Comparison of ENCODE assay signal across 27 cellular contexts in genomic region chr15:63083541-63083940, GRCh38. TPM values are rescaled to one million over a fixed set of nuclear protein-coding genes. Genes with fewer than 3 reads are reported as not detected.
A peak's percentile ranks its signal among the peaks of the same experiment; 100 is the strongest.
DNase-seq lines count a peak whose midpoint lies in the region; ATAC-seq and TF ChIP-seq lines count a peak whose summit lies in the region.
"Had no signal": no experiment of that assay in that cellular context is flagged by ENCODE, and none has a peak within 500 bp of the region (broad histone marks: within the 10 kb centered on the region; RNA-seq: fewer than 3 reads in every experiment).

No MANE protein-coding gene starts in this region.

- TF ChIP-seq EP300 in sigmoid colon (IDR thresholded peaks at IDR 0.05) (no peak), stomach (IDR thresholded peaks at IDR 0.05) (no peak)

- no peaks in the 10 kb centered on the region for H3K9me3 ChIP-seq in IMR-90 (ENCODE audit: control insufficient read depth, insufficient read depth, low read length)
- no peaks in the 10 kb centered on the region for H3K9me3 ChIP-seq in sigmoid colon
- no peaks in the 10 kb centered on the region for H3K9me3 ChIP-seq in stomach
- H3K9me3 ChIP-seq: neutrophil, prostate gland, SJSA1, upper lobe of left lung had no signal

- H3K18ac ChIP-seq in IMR-90 (ENCODE audit: low read depth, low read length) = no peak overlapping the region

- no TSS peak for BruUV-seq in IMR-90 (replicated peaks; lab: Mats Ljungman, UMichigan)

- H3K56ac ChIP-seq in IMR-90 (ENCODE audit: extremely low read depth, insufficient read depth, low read length) = no peak overlapping the region

- H3K4me1 ChIP-seq in GM23338 (ENCODE audit: insufficient read depth) (peaks cover 54% of the 10 kb centered on the region), IMR-90 (ENCODE audit: control insufficient read depth, insufficient read depth, low read length) (peaks cover 27% of the 10 kb centered on the region), sigmoid colon (peaks cover 0 to 38% (median 32%) of the 10 kb centered on the region in 4 donors), stomach (peaks cover 0 to 6% (median 2%) of the 10 kb centered on the region in 4 donors)
- H3K4me1 ChIP-seq: prostate gland had no signal

- H3K27me3 ChIP-seq in GM23338 (ENCODE audit: insufficient read depth) (no peaks in the 10 kb centered on the region), IMR-90 (ENCODE audit: control insufficient read depth, insufficient read depth, low read length) (no peaks in the 10 kb centered on the region), sigmoid colon (no peaks in the 10 kb centered on the region), stomach (no peaks in the 10 kb centered on the region)
- H3K27me3 ChIP-seq: brain microvascular endothelial cell, neutrophil, SJSA1, upper lobe of left lung had no signal

- no peak overlapping the region for H2BK15ac ChIP-seq in IMR-90 (ENCODE audit: low read depth, low read length)

- H3K4me1 Mint-ChIP-seq in GM23338 = peaks cover 47% of the 10 kb centered on the region
- H3K4me1 Mint-ChIP-seq: activated CD4-positive, alpha-beta memory T cell treated with anti-CD3 and anti-CD28 coated beads, Interleukin-2, amount 10 ng/mL, durations not matched to agents 7 days and 5 days; activated naive CD4-positive, alpha-beta T cell treated with anti-CD3 and anti-CD28 coated beads, Interleukin-2, amount 10 ng/mL, durations not matched to agents 7 days and 5 days; IgD-negative memory B cell; memory B cell; T-cell had no signal

- H2AK5ac ChIP-seq in IMR-90 (ENCODE audit: low read depth, low read length) = peak overlapping the region; percentile 56; the same call in 1 of the 2 replicates

- peaks cover 0 to under 1% of the 10 kb centered on the region in 2 experiments; a peak in 1 of 4 replicates for H3K79me1 ChIP-seq in IMR-90 (ENCODE audit: low read depth in 1 of 2, low read length in 2 of 2)

- intact Hi-C loops in IMR-90 (cut with micrococcal nuclease) = no loop called here
- intact Hi-C loops in sigmoid colon (cut with DNase I) = no loop called here
- intact Hi-C loops in stomach (cut with DNase I; ENCODE audit: low total_unique reads) = loop anchor here (10.0 kb wide), 1 partner anchor 309 kb away; no protein-coding TSS in a partner anchor

- dilution Hi-C loops in IMR-90 (cut with HindIII; ENCODE audit: low sequenced_read_pairs, unreplicated experiment) = no loop called here

- H4K91ac ChIP-seq in IMR-90 (ENCODE audit: insufficient read depth, low read depth, low read length) = no peak overlapping the region

- H2AFZ ChIP-seq in GM23338 = peak overlapping the region; percentile 86; the same call in 1 of the 2 replicates
- H2AFZ ChIP-seq in IMR-90 (replicated peaks; ENCODE audit: low read length, poor library complexity) = no peak overlapping the region

- H2AK9ac ChIP-seq in IMR-90 (replicated peaks; ENCODE audit: low read depth, low read length, poor library complexity) = no peak overlapping the region

- H3K14ac ChIP-seq in IMR-90 (replicated peaks; ENCODE audit: low read depth, low read length) = no peak overlapping the region

- peaks cover 13% of the 10 kb centered on the region for H3K27me3 Mint-ChIP-seq in GM23338 (ENCODE audit: insufficient read depth, low read depth, poor library complexity)

- no peak overlapping the region for H4K8ac ChIP-seq in IMR-90 (ENCODE audit: low read depth in 2 of 2, low read length in 2 of 2)

- WGBS in IMR-90 (ENCODE audit: extremely low coverage in 2 of 2, insufficient read length in 1 of 2), 2 experiments = 100% methylated on average over 1 of the region's 11 CpGs; no CpG with 5 or more reads in 1 of the 2 experiments
- 94% methylated on average over 11 of the region's 11 CpGs for WGBS in sigmoid colon, 2 donors
- WGBS in stomach, 5 donors = 87 to 94% (median 92%) methylated on average over 11 of the region's 11 CpGs

- H3K9me1 ChIP-seq in IMR-90 (ENCODE audit: insufficient read depth, low read length) = peaks cover 14% of the 10 kb centered on the region

- no peak overlapping the region for H2BK5ac ChIP-seq in IMR-90 (ENCODE audit: low read depth, low read length, poor library complexity, severe bottlenecking)

- H4K20me1 ChIP-seq in GM23338 (replicated peaks; ENCODE audit: insufficient read depth) (no peaks in the 10 kb centered on the region), IMR-90 (ENCODE audit: insufficient read depth, low read length) (no peaks in the 10 kb centered on the region)

- TF ChIP-seq RAD21 in IMR-90 (IDR thresholded peaks at IDR 0.05; ENCODE audit: low read length) = no peak

- H3K36me3 Mint-ChIP-seq in GM23338 (ENCODE audit: low read depth) = no peaks in the 10 kb centered on the region
- H3K36me3 Mint-ChIP-seq: activated naive CD4-positive, alpha-beta T cell treated with anti-CD3 and anti-CD28 coated beads, Interleukin-2, amount 10 ng/mL, durations not matched to agents 7 days and 5 days; memory B cell; T-cell had no signal

- H3K9me2 ChIP-seq in GM23338 (ENCODE audit: insufficient read depth) = no peaks in the 10 kb centered on the region

- no peak overlapping the region for H3K23ac ChIP-seq in IMR-90 (ENCODE audit: low read depth, low read length)

- H3K4me3 Mint-ChIP-seq in GM23338 = no peak overlapping the region
- H3K4me3 Mint-ChIP-seq: activated CD4-positive, alpha-beta memory T cell treated with anti-CD3 and anti-CD28 coated beads, Interleukin-2, amount 10 ng/mL, durations not matched to agents 7 days and 5 days; activated naive CD4-positive, alpha-beta T cell treated with anti-CD3 and anti-CD28 coated beads, Interleukin-2, amount 10 ng/mL, durations not matched to agents 7 days and 5 days; IgD-negative memory B cell; memory B cell; T-cell had no signal

- CTCF ChIA-PET in IMR-90 (lab: Yijun Ruan, JAX) = no interaction called here

- no peak overlapping the region for H4K5ac ChIP-seq in IMR-90 (ENCODE audit: low read depth, low read length)

- no peak overlapping the region for H3K9ac ChIP-seq in IMR-90 (ENCODE audit: low read depth, low read length)

- peak; percentile 18; the same call in 2 of the 3 replicates for ATAC-seq in GM23338
- ATAC-seq in IMR-90 (ENCODE audit: low read depth) = no peak
- ATAC-seq: left colon, T-cell had no signal

- peak overlapping the region; percentile 95; the same call in 1 of the 2 replicates for H3K27ac ChIP-seq in GM23338 (ENCODE audit: low read depth)
- H3K27ac ChIP-seq in IMR-90 (ENCODE audit: insufficient read depth, low read length) = no peak overlapping the region
- H3K27ac ChIP-seq in sigmoid colon = peak overlapping the region; percentile 21 to 81 (median 72)
- peak overlapping the region in 1 of 5 donors; percentile 58 for H3K27ac ChIP-seq in stomach
- H3K27ac ChIP-seq: brain microvascular endothelial cell, C4-2B, HL-60, neutrophil, prostate gland, SJSA1, skin epidermis, upper lobe of left lung had no signal

- TF ChIP-seq POLR2A in IMR-90 (IDR thresholded peaks at IDR 0.05; ENCODE audit: low read depth, low read length) (no peak), sigmoid colon (IDR thresholded peaks at IDR 0.05) (no peak), stomach (IDR thresholded peaks at IDR 0.05) (no peak)

- in situ Hi-C loops in IMR-90 (cut with MboI; ENCODE audit: low sequenced_read_pairs) = no loop called here

- H3K9me3 Mint-ChIP-seq in GM23338 = no peaks in the 10 kb centered on the region
- H3K9me3 Mint-ChIP-seq: activated CD4-positive, alpha-beta memory T cell treated with anti-CD3 and anti-CD28 coated beads, Interleukin-2, amount 10 ng/mL, durations not matched to agents 7 days and 5 days; activated naive CD4-positive, alpha-beta T cell treated with anti-CD3 and anti-CD28 coated beads, Interleukin-2, amount 10 ng/mL, durations not matched to agents 7 days and 5 days; IgD-negative memory B cell; memory B cell; T-cell had no signal

- 0 out of 2 replicates have a peak overlapping the region, but pooled peaks have one; percentile 6 for H2BK120ac ChIP-seq in IMR-90 (ENCODE audit: low read depth, low read length)

- no peak overlapping the region for H3K4ac ChIP-seq in IMR-90 (ENCODE audit: low read depth, low read length)

- H3K36me3 ChIP-seq in GM23338 (ENCODE audit: insufficient read depth) (no peaks in the 10 kb centered on the region), IMR-90 (ENCODE audit: control insufficient read depth, insufficient read depth, low read length) (no peaks in the 10 kb centered on the region), sigmoid colon (no peaks in the 10 kb centered on the region), stomach (no peaks in the 10 kb centered on the region)
- H3K36me3 ChIP-seq: brain microvascular endothelial cell, neutrophil, prostate gland, SJSA1, upper lobe of left lung had no signal

- H3K4me2 ChIP-seq in GM23338 (peak overlapping the region; percentile 14; the same call in 1 of the 2 replicates), IMR-90 (ENCODE audit: low read depth, low read length) (no peak overlapping the region)

- POLR2A ChIA-PET in IMR-90 (lab: Charles Lee; ENCODE audit: unreplicated experiment) = no interaction called here

- DNase-seq in GM23338 (ENCODE audit: low spot score) (peak; percentile 27), IMR-90 (no peak), iPS-NIHi11 (ENCODE audit: low spot score) (peak; percentile 29), sigmoid colon (no peak), HPDE6-E6E7 (ENCODE audit: extremely low spot score) (no peak), SHP77 (lab: John Stamatoyannopoulos, UW) (no peak), stomach (no peak)
- DNase-seq: activated CD4-positive, alpha-beta memory T cell treated with anti-CD3 and anti-CD28 coated beads, Interleukin-2, amount 10 ng/mL, durations not matched to agents 7 days and 5 days; activated CD4-positive, CD25-positive, alpha-beta regulatory T cell treated with anti-CD3 and anti-CD28 coated beads, Interleukin-2, amount 50 U/mL, for 72 hours; activated CD8-positive, alpha-beta memory T cell treated with anti-CD3 and anti-CD28 coated beads, Interleukin-2, amount 50 U/mL, for 48 hours; activated naive CD4-positive, alpha-beta T cell treated with anti-CD3 and anti-CD28 coated beads, Interleukin-2, amount 10 ng/mL, durations not matched to agents 7 days and 5 days; amniotic stem cell; brain microvascular endothelial cell; NCI-H1092 treated with DMSO at 0.1 percent for 48 hours; NCI-H1930; NCI-H2227 treated with DMSO at 0.1 percent for 48 hours; T-cell; upper lobe of left lung had no signal

- H3F3A ChIP-seq in GM23338 (replicated peaks; ENCODE audit: low read depth) = peaks cover 5% of the 10 kb centered on the region; the same call in 1 of the 2 replicates

- H3K4me3 ChIP-seq in GM23338 = no peak overlapping the region
- no peak overlapping the region for H3K4me3 ChIP-seq in IMR-90 (ENCODE audit: insufficient read depth, low read depth, low read length)
- no peak overlapping the region for H3K4me3 ChIP-seq in sigmoid colon
- H3K4me3 ChIP-seq in stomach = no peak overlapping the region
- H3K4me3 ChIP-seq: prostate gland, SJSA1, skin epidermis, upper lobe of left lung had no signal

- TF ChIP-seq CTCF in GM23338 (conservative IDR thresholded peaks at IDR 0.05; ENCODE audit: low read depth in 2 of 2) (peak in 1 of 2 experiments; percentile 29; a peak in 2 of 4 replicates), IMR-90 (conservative IDR thresholded peaks at IDR 0.05; ENCODE audit: low read depth, low read length) (no peak), sigmoid colon (IDR thresholded peaks at IDR 0.05) (no peak), stomach (IDR thresholded peaks at IDR 0.05) (no peak)

- peak overlapping the region; percentile 14; the same call in 1 of the 2 replicates for H2BK20ac ChIP-seq in IMR-90 (ENCODE audit: low read depth, low read length)

- no peaks in the 10 kb centered on the region for H3K79me2 ChIP-seq in GM23338 (replicated peaks; ENCODE audit: insufficient read depth)

- H3K27ac Mint-ChIP-seq in GM23338 = no peak overlapping the region
- H3K27ac Mint-ChIP-seq: activated CD4-positive, alpha-beta memory T cell treated with anti-CD3 and anti-CD28 coated beads, Interleukin-2, amount 10 ng/mL, durations not matched to agents 7 days and 5 days; activated naive CD4-positive, alpha-beta T cell treated with anti-CD3 and anti-CD28 coated beads, Interleukin-2, amount 10 ng/mL, durations not matched to agents 7 days and 5 days; memory B cell; T-cell had no signal

RNA-seq across cellular contexts. Expression of gene LACTB, which starts 38.1 kb away (rescaled TPM):
- total RNA-seq in GM23338 (2014; rRNA removed; shearing (Covaris generic)) = 15.2 and 18.6 TPM in 2 replicates
- polyA plus RNA-seq in GM23338 (2016; fragmentation: Nextera tagmentation; extraction: Ambion mirVana) (20.9 and 21.3 TPM in 2 replicates), IMR-90 (2012; rRNA removed) (31.0 and 32.7 TPM in 2 replicates), sigmoid colon (10 to 100 TPM; 14.9 to 32.4 (median 21.6) TPM), stomach (10 to 100 TPM in 1 of 3 donors, 1 to 10 TPM in 2; 8.2 to 13.0 (median 9.3) TPM)
- total RNA-seq in IMR-90 (2012; rRNA removed) (12.9 and 41.7 TPM in 2 replicates), sigmoid colon (10 to 100 TPM in 1 of 4 donors, 1 to 10 TPM in 3; 7.2 to 11.2 (median 8.4) TPM), stomach (10 to 100 TPM in 3 of 5 donors, 1 to 10 TPM in 2; 1.2 to 30.8 (median 14.8) TPM)
- 11.5 and 15.9 TPM in 2 replicates for polyA plus RNA-seq in IMR-90 (2012; cell fraction: cytosol; rRNA removed)
- polyA plus RNA-seq in IMR-90 (2012; cell fraction: nucleus; rRNA removed; ENCODE audit: low replicate concordance) = 11.3 and 22.6 TPM in 2 replicates

RNA-seq across cellular contexts. Expression of gene TPM1, which starts 41.0 kb away (rescaled TPM):
- total RNA-seq in GM23338 (2014; rRNA removed; shearing (Covaris generic)) = 412 and 449 TPM in 2 replicates
- polyA plus RNA-seq in GM23338 (2016; fragmentation: Nextera tagmentation; extraction: Ambion mirVana) (913 and 929 TPM in 2 replicates), IMR-90 (2012; rRNA removed) (1,566 and 1,623 TPM in 2 replicates), sigmoid colon (100 to 1,000 TPM; 438 to 950 (median 563) TPM), stomach (100 to 1,000 TPM; 230 to 494 (median 306) TPM)
- total RNA-seq in IMR-90 (2012; rRNA removed) (661 and 997 TPM in 2 replicates), sigmoid colon (1,000 to 10,000 TPM; 2,634 to 4,179 (median 3,850) TPM), stomach (1,000 to 10,000 TPM in 4 of 5 donors, 100 to 1,000 TPM in 1; 425 to 2,605 (median 1,087) TPM)
- 700 and 932 TPM in 2 replicates for polyA plus RNA-seq in IMR-90 (2012; cell fraction: cytosol; rRNA removed)
- 972 and 2,415 TPM in 2 replicates for polyA plus RNA-seq in IMR-90 (2012; cell fraction: nucleus; rRNA removed; ENCODE audit: low replicate concordance)

Comparison
In these comparisons a context has a peak if more than half of its experiments do, and no peak if none do; other contexts are left out.
1. DNase-seq: peak in GM23338 (single experiment) and iPS-NIHi11 (single experiment); none in IMR-90 (single experiment), sigmoid colon (single experiment), HPDE6-E6E7 (single experiment), SHP77 (0 of 2) and stomach (single experiment).